ENCODE assay signal across 1 cellular context in genomic region chr11:64152841-64153691, GRCh38.
TF ChIP-seq lines count a peak whose summit lies in the region.

No MANE protein-coding gene starts in this region.

TF ChIP-seq in GM12878, 131 proteins besides CTCF, POLR2A, EP300 and RAD21 (continued from another document):
- no peak for TF ChIP-seq ZBTB40 (IDR thresholded peaks at IDR 0.05; ENCODE audit: borderline replicate concordance)
